In genomic region chrX:1487401-1487800, GRCh38 we compare ENCODE assay signal across 1 cellular context.
TF ChIP-seq lines count a peak whose summit lies in the region.

No MANE protein-coding gene starts in this region.

TF ChIP-seq in SK-N-SH, 30 proteins besides CTCF, POLR2A, EP300 and RAD21 (continued from another document):
- no peak for TF ChIP-seq USF1 (IDR thresholded peaks at IDR 0.05; ENCODE audit: borderline replicate concordance, low read depth)
